In genomic region chr10:3775671-3776551, GRCh38 we compare ENCODE assay signal across 1 cellular context.
TF ChIP-seq lines count a peak whose summit lies in the region.

No MANE protein-coding gene starts in this region.

TF ChIP-seq in HepG2, 621 proteins besides CTCF, POLR2A, EP300 and RAD21 (continued from another document):
- no peak for TF ChIP-seq ZBTB39 (CRISPR knock-in tag; IDR thresholded peaks at IDR 0.05)
- peak; percentile 42; the same call in 1 of the 2 replicates for TF ChIP-seq MED1 (CRISPR knock-in tag; IDR thresholded peaks at IDR 0.05)
- no peak for TF ChIP-seq ZNF256 (CRISPR knock-in tag; conservative IDR thresholded peaks at IDR 0.05)
- peak; percentile 36 for TF ChIP-seq SRSF1 (optimal IDR thresholded peaks at IDR 0.05; ENCODE audit: low read depth, low read length)
- peak; percentile 100 for TF ChIP-seq RBM22 (optimal IDR thresholded peaks at IDR 0.05; ENCODE audit: low read length)
- TF ChIP-seq ZNF414 (CRISPR knock-in tag; IDR thresholded peaks at IDR 0.05) = no peak
- TF ChIP-seq CERS6 (CRISPR knock-in tag; IDR thresholded peaks at IDR 0.05) = 0 out of 2 replicates have a peak, but pooled peaks have one; percentile 45
- TF ChIP-seq, protein P1, sequence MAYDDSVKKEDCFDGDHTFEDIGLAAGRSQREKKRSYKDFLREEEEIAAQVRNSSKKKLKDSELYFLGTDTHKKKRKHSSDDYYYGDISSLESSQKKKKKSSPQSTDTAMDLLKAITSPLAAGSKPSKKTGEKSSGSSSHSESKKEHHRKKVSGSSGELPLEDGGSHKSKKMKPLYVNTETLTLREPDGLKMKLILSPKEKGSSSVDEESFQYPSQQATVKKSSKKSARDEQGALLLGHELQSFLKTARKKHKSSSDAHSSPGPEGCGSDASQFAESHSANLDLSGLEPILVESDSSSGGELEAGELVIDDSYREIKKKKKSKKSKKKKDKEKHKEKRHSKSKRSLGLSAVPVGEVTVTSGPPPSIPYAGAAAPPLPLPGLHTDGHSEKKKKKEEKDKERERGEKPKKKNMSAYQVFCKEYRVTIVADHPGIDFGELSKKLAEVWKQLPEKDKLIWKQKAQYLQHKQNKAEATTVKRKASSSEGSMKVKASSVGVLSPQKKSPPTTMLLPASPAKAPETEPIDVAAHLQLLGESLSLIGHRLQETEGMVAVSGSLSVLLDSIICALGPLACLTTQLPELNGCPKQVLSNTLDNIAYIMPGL (CRISPR knock-in tag; IDR thresholded peaks at IDR 0.05; ENCODE audit: borderline replicate concordance in 1 of 2, low read depth in 1 of 2) = 0 out of 4 replicates have a peak, but pooled peaks of 1 of the 2 experiments have one; percentile 26
- TF ChIP-seq ZNF501 (CRISPR knock-in tag; IDR thresholded peaks at IDR 0.05) = peak; percentile 43; the same call in 1 of the 2 replicates
- TF ChIP-seq FOXK1 (CRISPR knock-in tag; IDR thresholded peaks at IDR 0.05; ENCODE audit: borderline replicate concordance, low read depth) = peak; percentile 19; the same call in 1 of the 2 replicates
- TF ChIP-seq THAP9 (CRISPR knock-in tag; IDR thresholded peaks at IDR 0.05; ENCODE audit: borderline replicate concordance) = no peak
- TF ChIP-seq SALL1 (CRISPR knock-in tag; IDR thresholded peaks at IDR 0.05) = peak; percentile 32; the same call in 1 of the 2 replicates
- TF ChIP-seq RBM39 (IDR thresholded peaks at IDR 0.05; ENCODE audit: low read depth, low read length, poor library complexity, severe bottlenecking) = peak; percentile 38
- no peak for TF ChIP-seq NR2C2 (CRISPR knock-in tag; IDR thresholded peaks at IDR 0.05; ENCODE audit: borderline replicate concordance)
- no peak; the same call in 1 of the 2 replicates for TF ChIP-seq ZNF367 (CRISPR knock-in tag; IDR thresholded peaks at IDR 0.05; ENCODE audit: borderline replicate concordance)
- peak; percentile 26; the same call in 1 of the 2 replicates for TF ChIP-seq ZNF792 (CRISPR knock-in tag; IDR thresholded peaks at IDR 0.05)
- 0 out of 2 replicates have a peak, but pooled peaks have one; percentile 24 for TF ChIP-seq RXRB (CRISPR knock-in tag; IDR thresholded peaks at IDR 0.05; ENCODE audit: borderline replicate concordance)
- TF ChIP-seq, protein P2, sequence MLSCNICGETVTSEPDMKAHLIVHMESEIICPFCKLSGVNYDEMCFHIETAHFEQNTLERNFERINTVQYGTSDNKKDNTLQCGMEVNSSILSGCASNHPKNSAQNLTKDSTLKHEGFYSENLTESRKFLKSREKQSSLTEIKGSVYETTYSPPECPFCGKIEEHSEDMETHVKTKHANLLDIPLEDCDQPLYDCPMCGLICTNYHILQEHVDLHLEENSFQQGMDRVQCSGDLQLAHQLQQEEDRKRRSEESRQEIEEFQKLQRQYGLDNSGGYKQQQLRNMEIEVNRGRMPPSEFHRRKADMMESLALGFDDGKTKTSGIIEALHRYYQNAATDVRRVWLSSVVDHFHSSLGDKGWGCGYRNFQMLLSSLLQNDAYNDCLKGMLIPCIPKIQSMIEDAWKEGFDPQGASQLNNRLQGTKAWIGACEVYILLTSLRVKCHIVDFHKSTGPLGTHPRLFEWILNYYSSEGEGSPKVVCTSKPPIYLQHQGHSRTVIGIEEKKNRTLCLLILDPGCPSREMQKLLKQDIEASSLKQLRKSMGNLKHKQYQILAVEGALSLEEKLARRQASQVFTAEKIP (CRISPR knock-in tag; IDR thresholded peaks at IDR 0.05; ENCODE audit: borderline replicate concordance) = no peak
- TF ChIP-seq KDM2A (CRISPR knock-in tag; IDR thresholded peaks at IDR 0.05; ENCODE audit: borderline replicate concordance, low read depth) = peak; percentile 66; the same call in 1 of the 2 replicates
TF ChIP-seq in HepG2: peak in this region for 65.
